Comparison of ENCODE assay signal across 12 cellular contexts in genomic region chr15:37020852-37021251, GRCh38.
"Had no signal": no experiment of that assay in that cellular context is flagged by ENCODE, and none has a peak within 500 bp of the region (broad histone marks: within the 10 kb centered on the region; RNA-seq: fewer than 3 reads in every experiment).

No MANE protein-coding gene starts in this region.

- H3K36me3 ChIP-seq: tibial artery had no signal

- H3K27me3 ChIP-seq: tibial artery had no signal

- H3K9me3 ChIP-seq: tibial artery had no signal

- H3K4me3 ChIP-seq: skin epidermis had no signal

- H3K27ac ChIP-seq: epithelial cell of prostate, skin epidermis had no signal

- ATAC-seq: activated CD4-positive, CD25-positive, alpha-beta regulatory T cell treated with anti-CD3 and anti-CD28 coated beads, Interleukin-2, amount 50 U/mL, for 24 hours; effector memory CD8-positive, alpha-beta T cell; natural killer cell treated with Interleukin-12 subunit alpha and Interleukin-12 subunit beta and Interleukin-15 and Interleukin-18, amount 100 ng/mL, for 72 hours had no signal

- DNase-seq: activated CD4-positive, alpha-beta T cell treated with anti-CD3 and anti-CD28 coated beads, Interleukin-2, amount 50 U/mL, for 4 hours; activated effector memory CD4-positive, alpha-beta T cell treated with anti-CD3 and anti-CD28 coated beads, Interleukin-2, amount 50 U/mL, for 16 hours; activated T-cell treated with anti-CD3 and anti-CD28 coated beads, Interleukin-2, amount 50 U/mL, for 24 hours; anterior cingulate cortex; caudate nucleus; effector memory CD8-positive, alpha-beta T cell; left cardiac atrium; tibial artery had no signal
